In genomic region chr1:232168513-232168912, GRCh38 we compare ENCODE assay signal across 23 cellular contexts.
"Had no signal": no experiment of that assay in that cellular context is flagged by ENCODE, and none has a peak within 500 bp of the region (broad histone marks: within the 10 kb centered on the region; RNA-seq: fewer than 3 reads in every experiment).

No MANE protein-coding gene starts in this region.

- H3K9me2 ChIP-seq: SK-N-SH had no signal

- DNase-seq: IMR-90; Karpas-422; KG1; MG63; NCI-H1092; NCI-H1105 treated with DMSO at 0.1 percent for 48 hours; NCI-H1417 treated with DMSO at 0.1 percent for 48 hours; NCI-H146; NCI-H1694 treated with DMSO at 0.1 percent for 48 hours; NCI-H1930; NCI-H2081; NCI-H2107; NCI-H2227 treated with DMSO at 0.1 percent for 48 hours; NCI-H524; NCI-H526 treated with DMSO at 0.1 percent for 48 hours; NCI-H748 treated with DMSO at 0.1 percent for 48 hours; NK-92 treated with Interleukin-12 subunit alpha and Interleukin-12 subunit beta, amount 100 ng/mL, for 24 hours; PC-3; SHP77; SK-N-SH had no signal

- H3K9me3 ChIP-seq: MG63, SK-N-SH had no signal

- H3K9ac ChIP-seq: SK-N-SH had no signal

- H3K4me2 ChIP-seq: SK-N-SH had no signal

- ATAC-seq: HepG2, Panc1, PC-3 had no signal

- H3K36me3 ChIP-seq: MG63 had no signal

- H3K4me3 ChIP-seq: MG63 had no signal

- H3K27ac ChIP-seq: RWPE1 had no signal

- H3K27me3 ChIP-seq: MG63 had no signal
